In the genomic region with DNA sequence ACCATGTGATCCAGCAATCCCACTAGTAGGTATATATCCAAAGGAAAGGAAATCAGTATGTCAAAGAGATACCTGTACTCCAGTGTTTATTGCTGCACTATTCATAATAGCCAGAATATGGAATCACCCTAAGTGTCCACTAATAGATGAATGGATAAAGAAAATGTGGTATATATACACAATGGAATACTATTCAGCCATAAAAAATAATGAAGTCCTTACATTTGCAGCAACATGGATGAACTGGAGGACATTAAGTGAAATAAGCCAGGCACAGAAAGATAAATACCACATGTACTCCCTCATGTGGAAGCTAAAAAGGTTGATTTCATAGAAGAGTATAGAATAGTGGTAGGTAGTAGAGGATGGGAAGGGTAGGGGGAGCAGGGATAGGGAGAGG, we compare ENCODE assay signal across 18 cellular contexts. TPM values are rescaled to one million over a fixed set of nuclear protein-coding genes. Genes with fewer than 3 reads are reported as not detected.
DNase-seq lines count a peak whose midpoint lies in the region; ATAC-seq and TF ChIP-seq lines count a peak whose summit lies in the region.
"Had no signal": no experiment of that assay in that cellular context is flagged by ENCODE, and none has a peak within 500 bp of the region (broad histone marks: within the 10 kb centered on the region; RNA-seq: fewer than 3 reads in every experiment).

No MANE protein-coding gene starts in this region.

- H3K27ac Mint-ChIP-seq in T-helper 17 cell: peak overlapping the region; percentile 19
- peak overlapping the region; percentile 31 for H3K27ac Mint-ChIP-seq in memory B cell
- H3K27ac Mint-ChIP-seq: B cell; CD4-positive, alpha-beta T cell; CD8-positive, alpha-beta T cell had no signal

- no peaks in the 10 kb centered on the region for H3K4me1 ChIP-seq in SK-N-SH (ENCODE audit: control insufficient read depth in 1 of 2, insufficient read depth in 2 of 2, low read depth in 1 of 2, low read length in 1 of 2)
- H3K4me1 ChIP-seq: A549; BLaER1 treated with 17β-estradiol and CSF1 and Interleukin-3, amounts not matched to agents 10 nM and 100 nM; Caco-2 had no signal

- H3K27me3 ChIP-seq in SK-N-SH (ENCODE audit: insufficient read depth): no peaks in the 10 kb centered on the region
- H3K27me3 ChIP-seq: BLaER1 treated with 17β-estradiol and CSF1 and Interleukin-3, amounts not matched to agents 10 nM and 100 nM had no signal

- no peak for DNase-seq in SK-N-SH
- no peak for DNase-seq in T-helper 17 cell
- no peak for DNase-seq in memory B cell (ENCODE audit: low spot score in 2 of 2)
- no peak for DNase-seq in amniotic stem cell (lab: John Stamatoyannopoulos, UW)
- DNase-seq: AML-193; Caco-2; Calu3; CD4-positive, alpha-beta T cell; CD8-positive, alpha-beta T cell; DMS79 treated with DMSO at 0.1 percent for 48 hours; GF-D8 had no signal

- POLR2A ChIA-PET in SK-N-SH (lab: Yijun Ruan, JAX): no interaction called here

- H3K9me3 Mint-ChIP-seq in memory B cell: peaks cover 3% of the 10 kb centered on the region
- H3K9me3 Mint-ChIP-seq: CD4-positive, alpha-beta T cell had no signal

- no peak for ATAC-seq in SK-N-SH treated with all-trans-retinoic acid at 6 μM for 48 hours
- no peak for ATAC-seq in T-helper 17 cell
- ATAC-seq in memory B cell (ENCODE audit: low read depth): no peak
- ATAC-seq in HG02938 (IDR thresholded peaks at IDR 0.05; ENCODE audit: unreplicated experiment): no peak
- ATAC-seq: A549; CD8-positive, alpha-beta T cell had no signal

- H4K20me1 ChIP-seq in SK-N-SH (ENCODE audit: insufficient read depth): no peaks in the 10 kb centered on the region

- H3F3A ChIP-seq in SK-N-SH (replicated peaks; ENCODE audit: insufficient read depth): peaks cover 5% of the 10 kb centered on the region

- peaks cover 60% of the 10 kb centered on the region for H3K79me2 ChIP-seq in SK-N-SH (ENCODE audit: insufficient read depth)

- H3K4me3 ChIP-seq in SK-N-SH (ENCODE audit: low read depth in 2 of 2, low read length in 1 of 2): no peak overlapping the region
- H3K4me3 ChIP-seq: A549; BLaER1 treated with 17β-estradiol and CSF1 and Interleukin-3, amounts not matched to agents 10 nM and 100 nM had no signal

- H3K36me3 ChIP-seq in SK-N-SH (replicated peaks in 1 of 2; ENCODE audit: control insufficient read depth in 1 of 2, insufficient read depth in 2 of 2, low read length in 1 of 2): peaks cover 67 to 75% of the 10 kb centered on the region in 2 experiments

- H3K4me1 Mint-ChIP-seq in T-helper 17 cell (peaks cover 14% of the 10 kb centered on the region), memory B cell (peaks cover 2% of the 10 kb centered on the region)
- H3K4me1 Mint-ChIP-seq: B cell had no signal

- no peak for TF ChIP-seq CTCF in SK-N-SH (IDR thresholded peaks at IDR 0.05)

- TF ChIP-seq RAD21 in SK-N-SH (IDR thresholded peaks at IDR 0.05; ENCODE audit: low read length): no peak

- CTCF ChIA-PET in SK-N-SH (lab: Yijun Ruan, JAX): interaction anchor here (1.2 kb wide), 1 partner anchor 18 kb away, joined by 3 read pairs; no protein-coding TSS in a partner anchor

- H3K36me3 Mint-ChIP-seq in T-helper 17 cell (ENCODE audit: low read depth) (peaks cover 6% of the 10 kb centered on the region), memory B cell (peaks cover 44% of the 10 kb centered on the region)

- no peak overlapping the region for H3K9ac ChIP-seq in SK-N-SH
- H3K9ac ChIP-seq: BLaER1 treated with 17β-estradiol and CSF1 and Interleukin-3, amounts not matched to agents 10 nM and 100 nM had no signal

- no peak overlapping the region for H2AFZ ChIP-seq in SK-N-SH (ENCODE audit: low read depth)

- H3K9me3 ChIP-seq in SK-N-SH: no peaks in the 10 kb centered on the region
- H3K9me3 ChIP-seq in T-helper 17 cell (ENCODE audit: control insufficient read depth, low read length, poor library complexity, severe bottlenecking): no peaks in the 10 kb centered on the region
- H3K9me3 ChIP-seq: A549, Caco-2 had no signal

- no peak for TF ChIP-seq EP300 in SK-N-SH (IDR thresholded peaks at IDR 0.05; ENCODE audit: borderline replicate concordance in 1 of 2, low read depth in 1 of 2, low read length in 1 of 2)

- H3K9me2 ChIP-seq in SK-N-SH: no peaks in the 10 kb centered on the region

- no peak overlapping the region for H3K4me2 ChIP-seq in SK-N-SH
- H3K4me2 ChIP-seq: A549; BLaER1 treated with 17β-estradiol and CSF1 and Interleukin-3, amounts not matched to agents 10 nM and 100 nM had no signal

- H3K27ac ChIP-seq in SK-N-SH (ENCODE audit: low read depth in 2 of 2, low read length in 1 of 2): no peak overlapping the region
- H3K27ac ChIP-seq: 22Rv1; A549; BLaER1 treated with 17β-estradiol and CSF1 and Interleukin-3, amounts not matched to agents 10 nM and 100 nM; C4-2B had no signal

- H3K4me3 Mint-ChIP-seq in T-helper 17 cell (no peak overlapping the region), memory B cell (no peak overlapping the region)
- H3K4me3 Mint-ChIP-seq: B cell; CD4-positive, alpha-beta T cell; CD8-positive, alpha-beta T cell had no signal

- H3K27me3 Mint-ChIP-seq in T-helper 17 cell: no peaks in the 10 kb centered on the region
- H3K27me3 Mint-ChIP-seq in memory B cell: no peaks in the 10 kb centered on the region
- H3K27me3 Mint-ChIP-seq: B cell; CD4-positive, alpha-beta T cell had no signal

TF ChIP-seq in SK-N-SH treated with all-trans-retinoic acid at 6 μM for 48 hours, 23 proteins besides CTCF, POLR2A, EP300 and RAD21:
- TF ChIP-seq ZNF8 (CRISPR knock-in tag; IDR thresholded peaks at IDR 0.05) (peak; percentile 90), ESRRG (CRISPR knock-in tag; IDR thresholded peaks at IDR 0.05) (no peak)

TF ChIP-seq in SK-N-SH, 30 proteins besides CTCF, POLR2A, EP300 and RAD21:
- TF ChIP-seq FOXM1 (IDR thresholded peaks at IDR 0.05; ENCODE audit: low read depth) (no peak), TEAD4 (IDR thresholded peaks at IDR 0.05; ENCODE audit: borderline replicate concordance, insufficient read depth) (no peak), JUND (IDR thresholded peaks at IDR 0.05) (no peak), SMC3 (IDR thresholded peaks at IDR 0.05; ENCODE audit: low read depth, low read length) (no peak), ELF1 (IDR thresholded peaks at IDR 0.05) (no peak)

RNA-seq across cellular contexts. Expression of a gene that starts 23.5 kb away (rescaled TPM):
- polyA plus RNA-seq in SK-N-SH (2012; rRNA removed): 1.4 and 2.0 TPM in 2 replicates
- polyA plus RNA-seq in SK-N-SH (2012; cell fraction: cytosol; rRNA removed): 2.6 and 2.9 TPM in 2 replicates
- polyA plus RNA-seq in SK-N-SH (2012; cell fraction: nucleus; rRNA removed): 1.3 and 2.3 TPM in 2 replicates
- 1 to 10 TPM; 3.5 to 7.6 TPM for total RNA-seq in T-helper 17 cell

RNA-seq across cellular contexts. Expression of a gene that starts 23.8 kb away (rescaled TPM):
- polyA plus RNA-seq in SK-N-SH (2012; rRNA removed): 8.2 and 9.7 TPM in 2 replicates
- polyA plus RNA-seq in SK-N-SH (2012; cell fraction: cytosol; rRNA removed): 15.8 and 23.3 TPM in 2 replicates
- 0.87 and 1.9 TPM in 2 replicates for polyA plus RNA-seq in SK-N-SH (2012; cell fraction: nucleus; rRNA removed)
- 1 to 10 TPM; 4.9 to 7.6 TPM for total RNA-seq in T-helper 17 cell

RNA-seq across cellular contexts. Expression of a gene that starts 30.5 kb away (rescaled TPM):
- 14.7 and 15.7 TPM in 2 replicates for polyA plus RNA-seq in SK-N-SH (2012; rRNA removed)
- 17.1 and 21.6 TPM in 2 replicates for polyA plus RNA-seq in SK-N-SH (2012; cell fraction: cytosol; rRNA removed)
- polyA plus RNA-seq in SK-N-SH (2012; cell fraction: nucleus; rRNA removed): 27.9 and 28.4 TPM in 2 replicates
- 10 to 100 TPM; 29.1 to 42.2 TPM for total RNA-seq in T-helper 17 cell

RNA-seq across cellular contexts. Expression of a gene that starts 30.7 kb away (rescaled TPM):
- polyA plus RNA-seq in SK-N-SH (2012; rRNA removed): 3.6 and 3.9 TPM in 2 replicates
- polyA plus RNA-seq in SK-N-SH (2012; cell fraction: cytosol; rRNA removed): 6.5 and 7.7 TPM in 2 replicates
- polyA plus RNA-seq in SK-N-SH (2012; cell fraction: nucleus; rRNA removed): 1.0 and 3.1 TPM in 2 replicates
- 10 to 100 TPM; 25.4 to 28.3 TPM for total RNA-seq in T-helper 17 cell
